Comparison of ENCODE assay signal across 18 cellular contexts in the genomic region with DNA sequence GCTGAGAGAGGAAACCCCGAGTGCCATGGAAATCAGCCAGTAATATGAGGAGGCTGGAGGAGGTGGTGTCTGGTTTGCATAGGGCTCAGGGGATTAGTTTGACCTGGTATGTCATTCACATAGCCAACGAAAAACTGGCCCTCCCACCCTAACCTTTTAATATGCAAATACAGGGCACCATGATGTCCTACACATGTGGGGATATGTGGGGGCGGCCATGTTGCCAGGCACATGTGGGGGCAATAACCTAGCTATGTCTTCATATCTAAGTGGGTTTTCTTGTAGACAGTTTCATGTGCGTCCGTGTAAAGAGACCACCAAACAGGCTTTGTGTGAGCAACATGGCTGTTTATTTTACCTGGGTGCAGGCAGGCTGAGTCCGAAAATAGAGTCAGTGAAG.
"Had no signal": no experiment of that assay in that cellular context is flagged by ENCODE, and none has a peak within 500 bp of the region (broad histone marks: within the 10 kb centered on the region; RNA-seq: fewer than 3 reads in every experiment).

No MANE protein-coding gene starts in this region.

- H3K4me1 Mint-ChIP-seq: activated B cell treated with CpG ODN at 0.5 μM for 24 hours; activated CD4-positive, alpha-beta T cell treated with anti-CD3 and anti-CD28 coated beads, Interleukin-2, amount 10 ng/mL, durations not matched to agents 24 days and 14 days; activated T-helper 17 cell treated with anti-CD3 and anti-CD28 coated beads, Interleukin-2, amount 50 U/mL, for 72 hours; naive thymus-derived CD8-positive, alpha-beta T cell had no signal

- H3K27ac Mint-ChIP-seq: activated B cell treated with CpG ODN at 0.5 μM for 24 hours; activated CD4-positive, alpha-beta T cell treated with anti-CD3 and anti-CD28 coated beads, Interleukin-2, amount 10 ng/mL, durations not matched to agents 24 days and 14 days; activated naive CD4-positive, alpha-beta T cell treated with anti-CD3 and anti-CD28 coated beads for 36 hours; activated T-helper 17 cell treated with anti-CD3 and anti-CD28 coated beads, Interleukin-2, amount 50 U/mL, for 72 hours; naive thymus-derived CD8-positive, alpha-beta T cell; T-helper 1 cell treated with Interleukin-12 subunit alpha and Interleukin-12 subunit beta and Interleukin-4 antibody, amounts not matched to agents 30 μg/mL and 1 μg/mL, for 36 hours had no signal

- ATAC-seq: activated T-helper 17 cell treated with anti-CD3 and anti-CD28 coated beads, Interleukin-2, amount 50 U/mL, for 72 hours; heart right ventricle; left cardiac atrium; mucosa of descending colon; naive thymus-derived CD8-positive, alpha-beta T cell; sciatic nerve had no signal

- H3K9me3 Mint-ChIP-seq: activated B cell treated with CpG ODN at 0.5 μM for 24 hours; activated CD4-positive, alpha-beta T cell treated with anti-CD3 and anti-CD28 coated beads, Interleukin-2, amount 10 ng/mL, durations not matched to agents 24 days and 14 days; activated naive CD4-positive, alpha-beta T cell treated with anti-CD3 and anti-CD28 coated beads for 36 hours; activated T-helper 17 cell treated with anti-CD3 and anti-CD28 coated beads, Interleukin-2, amount 50 U/mL, for 72 hours; T-helper 1 cell treated with Interleukin-12 subunit alpha and Interleukin-12 subunit beta and Interleukin-4 antibody, amounts not matched to agents 30 μg/mL and 1 μg/mL, for 36 hours had no signal

- H3K27me3 ChIP-seq: cardiac muscle cell, heart right ventricle had no signal

- H3K36me3 ChIP-seq: cardiac muscle cell, heart right ventricle had no signal

- H3K36me3 Mint-ChIP-seq: naive thymus-derived CD8-positive, alpha-beta T cell had no signal

- H3K9me3 ChIP-seq: heart right ventricle, mucosa of descending colon had no signal

- H3K4me1 ChIP-seq: heart right ventricle had no signal

- DNase-seq: activated B cell treated with CpG ODN at 0.5 μM for 24 hours; activated CD4-positive, alpha-beta T cell treated with anti-CD3 and anti-CD28 coated beads, Interleukin-2, amount 10 ng/mL, durations not matched to agents 24 days and 14 days; activated naive CD4-positive, alpha-beta T cell treated with anti-CD3 and anti-CD28 coated beads for 36 hours; activated T-cell treated with anti-CD3 and anti-CD28 coated beads for 4 hours; foreskin melanocyte; heart right ventricle; left cardiac atrium; mucosa of descending colon; naive thymus-derived CD8-positive, alpha-beta T cell; occipital lobe; stimulated activated CD4-positive, alpha-beta T cell treated with anti-CD3 and anti-CD28 coated beads, Interleukin-2, amount 100 ng/mL, for 24 hours; stimulated activated naive CD4-positive, alpha-beta T cell; trophoblast cell had no signal

- H3K4me3 ChIP-seq: cardiac muscle cell, heart right ventricle, lung, mucosa of descending colon had no signal

- H3K4me3 Mint-ChIP-seq: activated B cell treated with CpG ODN at 0.5 μM for 24 hours; activated CD4-positive, alpha-beta T cell treated with anti-CD3 and anti-CD28 coated beads, Interleukin-2, amount 10 ng/mL, durations not matched to agents 24 days and 14 days; activated naive CD4-positive, alpha-beta T cell treated with anti-CD3 and anti-CD28 coated beads for 36 hours; activated T-helper 17 cell treated with anti-CD3 and anti-CD28 coated beads, Interleukin-2, amount 50 U/mL, for 72 hours; naive thymus-derived CD8-positive, alpha-beta T cell; T-helper 1 cell treated with Interleukin-12 subunit alpha and Interleukin-12 subunit beta and Interleukin-4 antibody, amounts not matched to agents 30 μg/mL and 1 μg/mL, for 36 hours had no signal

- H3K27ac ChIP-seq: cardiac muscle cell, heart right ventricle had no signal
